Comparison of ENCODE assay signal across 10 cellular contexts in genomic region chr5:34598177-34598794, GRCh38. TPM values are rescaled to one million over a fixed set of nuclear protein-coding genes. Genes with fewer than 3 reads are reported as not detected.
DNase-seq lines count a peak whose midpoint lies in the region; ATAC-seq and TF ChIP-seq lines count a peak whose summit lies in the region.
"Had no signal": no experiment of that assay in that cellular context is flagged by ENCODE, and none has a peak within 500 bp of the region (broad histone marks: within the 10 kb centered on the region; RNA-seq: fewer than 3 reads in every experiment).

No MANE protein-coding gene starts in this region.

- WGBS in lung, 2 donors, result 66 to 77% methylated on average over 5 of the region's 5 CpGs
- WGBS in H9 (ENCODE audit: extremely low coverage, insufficient read length, low lambda C conversion rate), result no CpG with 5 or more reads among the region's 5 CpGs

- no peak overlapping the region for H3K4me3 ChIP-seq in AG09309 (ENCODE audit: control insufficient read depth, low read depth, low read length)
- H3K4me3 ChIP-seq in breast epithelium, result no peak overlapping the region
- H3K4me3 ChIP-seq in lung, result no peak overlapping the region
- H3K4me3 ChIP-seq in CD4-positive, alpha-beta memory T cell (ENCODE audit: low read length in 2 of 2), result no peak overlapping the region
- H3K4me3 ChIP-seq: skin epidermis had no signal

- no peak overlapping the region for H3K23ac ChIP-seq in H9 (ENCODE audit: insufficient read length, low read depth, low read length)

- H3K4me3 Mint-ChIP-seq in H9, result no peak overlapping the region
- H3K4me3 Mint-ChIP-seq in CD4-positive, alpha-beta memory T cell, result no peak overlapping the region

- no peak overlapping the region for H2BK20ac ChIP-seq in H9 (ENCODE audit: low read depth, low read length, poor library complexity, severe bottlenecking)

- H3K9me3 ChIP-seq in breast epithelium (no peaks in the 10 kb centered on the region), lung (ENCODE audit: control insufficient read depth in 2 of 2, insufficient read depth in 1 of 2, low read length in 1 of 2) (no peaks in the 10 kb centered on the region), H9 (ENCODE audit: control insufficient read depth, low read depth, low read length) (no peaks in the 10 kb centered on the region)
- H3K9me3 ChIP-seq in CD4-positive, alpha-beta memory T cell (ENCODE audit: control insufficient read depth in 1 of 2, low read length in 2 of 2), result no peaks in the 10 kb centered on the region

- no peak overlapping the region for H2BK12ac ChIP-seq in H9 (ENCODE audit: insufficient read length, low read depth, low read length)

- H2BK5ac ChIP-seq in H9 (ENCODE audit: insufficient read length, low read length), result no peak overlapping the region

- TF ChIP-seq CTCF in AG09309 (IDR thresholded peaks at IDR 0.05; ENCODE audit: control insufficient read depth, insufficient read depth, low read depth, low read length, missing control alignments) (no peak), breast epithelium (IDR thresholded peaks at IDR 0.05) (no peak), lung (IDR thresholded peaks at IDR 0.05; ENCODE audit: control extremely low read depth, extremely low read depth) (no peak), H9 (conservative IDR thresholded peaks at IDR 0.05) (no peak)

- TF ChIP-seq POLR2A in breast epithelium (IDR thresholded peaks at IDR 0.05), result no peak

- H3T11ph ChIP-seq in H9 (ENCODE audit: low read length), result no peak overlapping the region

- H3K36me3 ChIP-seq in breast epithelium (no peaks in the 10 kb centered on the region), lung (ENCODE audit: control insufficient read depth in 2 of 2, insufficient read depth in 2 of 2, low read length in 2 of 2) (no peaks in the 10 kb centered on the region)
- no peaks in the 10 kb centered on the region for H3K36me3 ChIP-seq in CD4-positive, alpha-beta memory T cell (ENCODE audit: insufficient read depth, low read length)

- no peak overlapping the region for H3K4ac ChIP-seq in H9 (ENCODE audit: low read depth, low read length)

- H3K4me2 ChIP-seq in H9 (ENCODE audit: insufficient read depth, insufficient read length, low read length), result no peak overlapping the region

- H3K36me3 Mint-ChIP-seq in H9 (ENCODE audit: insufficient read depth in 1 of 3, low read depth in 3 of 3), result peaks cover 0 to 4% (median 0%) of the 10 kb centered on the region in 3 experiments; a peak in 1 of 7 replicates
- H3K36me3 Mint-ChIP-seq in CD4-positive, alpha-beta memory T cell, result no peaks in the 10 kb centered on the region

- no peaks in the 10 kb centered on the region for H3K79me1 ChIP-seq in H9 (ENCODE audit: insufficient read depth, low read depth, low read length, poor library complexity, severe bottlenecking)

- no peak overlapping the region for H3K56ac ChIP-seq in H9 (ENCODE audit: insufficient read length, low read depth, low read length)

- H3K27me3 ChIP-seq in breast epithelium, result no peaks in the 10 kb centered on the region
- H3K27me3 ChIP-seq in lung (ENCODE audit: control insufficient read depth, insufficient read depth), result no peaks in the 10 kb centered on the region
- no peaks in the 10 kb centered on the region for H3K27me3 ChIP-seq in H9 (ENCODE audit: insufficient read depth, low read length)
- H3K27me3 ChIP-seq in CD4-positive, alpha-beta memory T cell (ENCODE audit: insufficient read depth, low read length), result no peaks in the 10 kb centered on the region

- no peak overlapping the region for H2AFZ ChIP-seq in H9 (ENCODE audit: low read length)

- H3K27ac ChIP-seq in breast epithelium, result peak overlapping the region; percentile 39 to 52
- no peak overlapping the region for H3K27ac ChIP-seq in lung (ENCODE audit: low read depth in 1 of 2, low read length in 1 of 2)
- H3K27ac ChIP-seq in H9 (ENCODE audit: insufficient read length, low read depth, low read length), result no peak overlapping the region
- no peak overlapping the region for H3K27ac ChIP-seq in CD4-positive, alpha-beta memory T cell (ENCODE audit: low read depth, low read length)

- H3K27ac Mint-ChIP-seq in H9, result no peak overlapping the region
- H3K27ac Mint-ChIP-seq in CD4-positive, alpha-beta memory T cell, result no peak overlapping the region

- H3K4me1 ChIP-seq in breast epithelium (no peaks in the 10 kb centered on the region), lung (ENCODE audit: control insufficient read depth in 2 of 2, insufficient read depth in 2 of 2, low read length in 2 of 2) (no peaks in the 10 kb centered on the region), H9 (ENCODE audit: insufficient read depth, low read length) (no peaks in the 10 kb centered on the region)
- no peaks in the 10 kb centered on the region for H3K4me1 ChIP-seq in CD4-positive, alpha-beta memory T cell (ENCODE audit: insufficient read depth, low read length)

- H3K9me3 Mint-ChIP-seq in H9, result peaks cover 0 to 3% of the 10 kb centered on the region in 2 experiments; a peak in 2 of 5 replicates
- H3K9me3 Mint-ChIP-seq in CD4-positive, alpha-beta memory T cell, result no peaks in the 10 kb centered on the region

- no peak overlapping the region for H2AK5ac ChIP-seq in H9 (ENCODE audit: insufficient read length, low read length)

- no peak overlapping the region for H3K14ac ChIP-seq in H9 (ENCODE audit: insufficient read depth, low read length)

- POLR2A ChIA-PET in CD4-positive, alpha-beta memory T cell (lab: Charles Lee; ENCODE audit: partially characterized antibody), result no interaction called here

- no peak overlapping the region for H4K91ac ChIP-seq in H9 (ENCODE audit: insufficient read length, low read depth, low read length)

- H2BK15ac ChIP-seq in H9 (ENCODE audit: low read depth, low read length), result no peak overlapping the region

- H3K9ac ChIP-seq in H9 (ENCODE audit: extremely low read depth, insufficient read length, low read length), result no peak overlapping the region

- no peaks in the 10 kb centered on the region; the same call in 1 of the 2 replicates for H3K27me3 Mint-ChIP-seq in H9 (ENCODE audit: low read depth)
- peaks cover 0 to 1% of the 10 kb centered on the region in 2 donors for H3K27me3 Mint-ChIP-seq in CD4-positive, alpha-beta memory T cell

- no peaks in the 10 kb centered on the region for H3K79me2 ChIP-seq in H9 (ENCODE audit: insufficient read depth, low read length)

- no peak overlapping the region for H4K5ac ChIP-seq in H9 (ENCODE audit: insufficient read length, low read depth, low read length)

- no peaks in the 10 kb centered on the region for H4K20me1 ChIP-seq in H9 (ENCODE audit: control insufficient read depth, insufficient read depth, insufficient read length)

- CTCF ChIA-PET in CD4-positive, alpha-beta memory T cell (lab: Charles Lee; ENCODE audit: partially characterized antibody), result no interaction called here

- intact Hi-C loops in breast epithelium (cut with DNase I; ENCODE audit: low total_unique reads), result no loop called here
- intact Hi-C loops in CD4-positive, alpha-beta memory T cell (cut with micrococcal nuclease), result no loop called here

- no peak overlapping the region for H3K18ac ChIP-seq in H9 (ENCODE audit: insufficient read length, low read depth, low read length)

- ATAC-seq in lung (ENCODE audit: insufficient read depth, low FRiP score) (peak; percentile 82), HG02840 (IDR thresholded peaks at IDR 0.05; ENCODE audit: low FRiP score, unreplicated experiment) (no peak)

- no peak overlapping the region for H2BK120ac ChIP-seq in H9 (ENCODE audit: low read depth, low read length, poor library complexity, severe bottlenecking)

- H3K23me2 ChIP-seq in H9 (ENCODE audit: insufficient read length, low read depth, low read length, poor library complexity, severe bottlenecking), result no peaks in the 10 kb centered on the region

- no peaks in the 10 kb centered on the region for H3K4me1 Mint-ChIP-seq in H9
- H3K4me1 Mint-ChIP-seq in CD4-positive, alpha-beta memory T cell, result no peaks in the 10 kb centered on the region

- H4K8ac ChIP-seq in H9 (replicated peaks; ENCODE audit: insufficient read length, low read depth, low read length), result no peak overlapping the region

- DNase-seq in AG09309 (ENCODE audit: low read depth) (peak; percentile 78), LHCN-M2 (ENCODE audit: low read depth) (peak; percentile 93), breast epithelium (ENCODE audit: low spot score in 2 of 2) (no peak), lung (ENCODE audit: low spot score) (no peak), H9 (no peak), iPS-NIHi11 (ENCODE audit: low spot score) (no peak)
- no peak for DNase-seq in CD4-positive, alpha-beta memory T cell
- DNase-seq: NCI-H2171 had no signal

RNA-seq across cellular contexts. Expression of gene RAI14, which starts 57.8 kb away (rescaled TPM):
- total RNA-seq in LHCN-M2 (2014; rRNA removed), result 64.1 and 72.7 TPM in 2 replicates
- 46.8 TPM for polyA plus RNA-seq in LHCN-M2 (2012)
- 10 to 100 TPM; 12.5 to 38.7 (median 22.4) TPM for total RNA-seq in breast epithelium
- total RNA-seq in lung, result 10 to 100 TPM; 65.1 to 91.5 TPM
- 10 to 100 TPM; 16.7 to 33.6 TPM for polyA plus RNA-seq in lung
- total RNA-seq in H9 (2021), result 118 and 127 TPM in 2 replicates
- 1 to 10 TPM; 1.9 to 2.6 TPM for total RNA-seq in CD4-positive, alpha-beta memory T cell
- polyA plus RNA-seq in CD4-positive, alpha-beta memory T cell, result 1 to 10 TPM in 1 of 2 donors, under 1 TPM in 1; 0.15 to 2.4 TPM

Comparison
In these comparisons a context has a peak if more than half of its experiments do, and no peak if none do; other contexts are left out.
1. DNase-seq: peak in AG09309 (single experiment) and LHCN-M2 (single experiment); none in breast epithelium (0 of 2), lung (single experiment), H9 (single experiment), CD4-positive, alpha-beta memory T cell (0 of 5) and iPS-NIHi11 (single experiment).
2. H3K27ac ChIP-seq: peak in breast epithelium (2 of 2); none in lung (0 of 2), H9 (single experiment) and CD4-positive, alpha-beta memory T cell (single experiment).